ENCODE assay signal across 20 cellular contexts in the genomic region with DNA sequence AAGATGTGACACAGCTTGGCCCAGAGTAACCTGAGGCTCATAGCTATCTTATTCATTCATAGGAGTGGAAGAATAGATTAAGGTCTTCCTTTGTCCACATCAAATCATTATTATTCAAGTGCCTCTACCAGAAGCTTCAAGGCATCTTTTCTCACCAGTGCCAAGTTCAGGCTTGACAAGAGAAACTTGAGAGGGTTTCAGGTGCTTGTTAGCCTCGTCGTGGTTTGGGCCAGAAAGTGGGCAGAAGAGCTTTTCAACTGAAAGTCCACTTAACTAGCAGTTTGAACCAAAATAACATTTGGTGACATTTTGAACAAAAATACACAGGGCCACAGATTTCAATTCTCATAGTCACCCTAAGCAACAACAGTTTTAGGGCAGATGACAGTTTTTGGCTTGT.
"Had no signal": no experiment of that assay in that cellular context is flagged by ENCODE, and none has a peak within 500 bp of the region (broad histone marks: within the 10 kb centered on the region; RNA-seq: fewer than 3 reads in every experiment).

No MANE protein-coding gene starts in this region.

- H3K36me3 ChIP-seq: esophagus squamous epithelium, gastroesophageal sphincter, heart left ventricle, left lung, lower lobe of right lung had no signal

- H3K9me3 ChIP-seq: esophagus squamous epithelium, gastroesophageal sphincter, heart left ventricle, left lung, lower lobe of right lung had no signal

- H3K27ac ChIP-seq: coronary artery, dorsolateral prefrontal cortex, epithelial cell of prostate, esophagus squamous epithelium, gastroesophageal sphincter, heart left ventricle, left lung, lower lobe of right lung had no signal

- H3K4me3 Mint-ChIP-seq: naive thymus-derived CD4-positive, alpha-beta T cell had no signal

- H3K4me3 ChIP-seq: coronary artery, dorsolateral prefrontal cortex, esophagus squamous epithelium, gastroesophageal sphincter, heart left ventricle, left lung, lower lobe of right lung had no signal

- H3K27me3 Mint-ChIP-seq: naive thymus-derived CD4-positive, alpha-beta T cell had no signal

- H3K4me1 ChIP-seq: esophagus squamous epithelium, gastroesophageal sphincter, heart left ventricle, left lung, lower lobe of right lung had no signal

- H3K4me1 Mint-ChIP-seq: naive thymus-derived CD4-positive, alpha-beta T cell had no signal

- H3K36me3 Mint-ChIP-seq: naive thymus-derived CD4-positive, alpha-beta T cell had no signal

- H3K27me3 ChIP-seq: dorsolateral prefrontal cortex, esophagus squamous epithelium, gastroesophageal sphincter, heart left ventricle, left lung had no signal

- ATAC-seq: esophagus mucosa; gastroesophageal sphincter; heart left ventricle; left cardiac atrium; left lung; left ventricle myocardium superior; lower lobe of right lung; naive thymus-derived CD4-positive, alpha-beta T cell had no signal

- H3K27ac Mint-ChIP-seq: naive thymus-derived CD4-positive, alpha-beta T cell had no signal

- DNase-seq: dermis blood vessel endothelial cell; dorsolateral prefrontal cortex; effector CD4-positive, alpha-beta T cell; effector memory CD4-positive, alpha-beta T cell; erythroblast; esophagus squamous epithelium; foreskin fibroblast; heart left ventricle; hippocampal formation; left cardiac atrium; left lung; left ventricle myocardium superior; lower lobe of right lung; mesenchymal stem cell; midbrain; naive thymus-derived CD4-positive, alpha-beta T cell had no signal
